ENCODE assay signal across 8 cellular contexts in genomic region chr1:235865565-235866206, GRCh38. TPM values are rescaled to one million over a fixed set of nuclear protein-coding genes. Genes with fewer than 3 reads are reported as not detected.
DNase-seq lines count a peak whose midpoint lies in the region; ATAC-seq, FAIRE-seq and TF ChIP-seq lines count a peak whose summit lies in the region.

No MANE protein-coding gene starts in this region.

- CTCF ChIA-PET in HepG2 (lab: Yijun Ruan, JAX; ENCODE audit: low intra/inter-chr PET ratio, low total read pairs) = interaction anchor here (2.6 kb wide), 1 partner anchor 106 kb away, joined by 19 read pairs; no protein-coding TSS in a partner anchor

- H3K4me1 Mint-ChIP-seq in activated naive CD8-positive, alpha-beta T cell treated with anti-CD3 and anti-CD28 coated beads, Interleukin-2, amount 10 ng/mL, durations not matched to agents 7 days and 5 days = peaks cover 50% of the 10 kb centered on the region

- no peaks in the 10 kb centered on the region for H3K9me3 Mint-ChIP-seq in activated naive CD8-positive, alpha-beta T cell treated with anti-CD3 and anti-CD28 coated beads, Interleukin-2, amount 10 ng/mL, durations not matched to agents 7 days and 5 days

- H2AFZ ChIP-seq in HepG2 (ENCODE audit: low read length) = peak overlapping the region; percentile 75

- DNase-seq in NCI-H524 treated with DMSO at 0.1 percent for 48 hours (lab: John Stamatoyannopoulos, UW) = peak; percentile 11
- DNase-seq in NCI-H524 (lab: John Stamatoyannopoulos, UW) = no peak
- no peak for DNase-seq in activated naive CD8-positive, alpha-beta T cell treated with anti-CD3 and anti-CD28 coated beads, Interleukin-2, amount 10 ng/mL, durations not matched to agents 7 days and 5 days
- no peak for DNase-seq in HepG2 (ENCODE audit: low spot score)
- DNase-seq in tibial artery = no peak

- 2% methylated on average over 16 of the region's 16 CpGs for WGBS in HepG2 (ENCODE audit: low lambda C conversion rate)

- H4K20me1 ChIP-seq in HepG2 (ENCODE audit: insufficient read depth, low read length) = no peaks in the 10 kb centered on the region

- peaks cover 15% of the 10 kb centered on the region for H3K36me3 Mint-ChIP-seq in activated naive CD8-positive, alpha-beta T cell treated with anti-CD3 and anti-CD28 coated beads, Interleukin-2, amount 10 ng/mL, durations not matched to agents 7 days and 5 days

- no peak for TF ChIP-seq EP300 in HepG2 (IDR thresholded peaks at IDR 0.05; ENCODE audit: low read depth in 2 of 2, low read length in 2 of 2)
- no peak for TF ChIP-seq EP300 in HepG2 (CRISPR knock-in tag; IDR thresholded peaks at IDR 0.05; ENCODE audit: borderline replicate concordance)

- H3K27me3 ChIP-seq in HepG2 (ENCODE audit: control insufficient read depth in 1 of 2, insufficient read depth in 2 of 2, low read length in 2 of 2) (no peaks in the 10 kb centered on the region), tibial artery (no peaks in the 10 kb centered on the region)

- H3K4me3 ChIP-seq in HepG2 (replicated peaks in 1 of 3; ENCODE audit: insufficient read depth in 1 of 3, low read depth in 2 of 3, low read length in 3 of 3) = peak overlapping the region; percentile 62 to 83 (median 62)
- peak overlapping the region; percentile 83 to 100 for H3K4me3 ChIP-seq in tibial artery

- no peak for TF ChIP-seq RAD21 in HepG2 (CRISPR knock-in tag; IDR thresholded peaks at IDR 0.05)

- FAIRE-seq in HepG2 (lab: Jason Lieb, UNC) = no peak

- H3K79me2 ChIP-seq in HepG2 (ENCODE audit: insufficient read depth, low read length) = no peaks in the 10 kb centered on the region

- H3K27ac ChIP-seq in HepG2 (ENCODE audit: extremely low read length, insufficient read depth, low read length) = peak overlapping the region; percentile 54
- H3K27ac ChIP-seq in tibial artery = peak overlapping the region; percentile 95 to 99

- ATAC-seq in HG03342 (IDR thresholded peaks at IDR 0.05; ENCODE audit: unreplicated experiment) (peak; percentile 1), HepG2 (no peak), HG02610 (IDR thresholded peaks at IDR 0.05; ENCODE audit: unreplicated experiment) (no peak), GM18870 (IDR thresholded peaks at IDR 0.05; ENCODE audit: unreplicated experiment) (no peak)
- no peak for ATAC-seq in activated naive CD8-positive, alpha-beta T cell treated with anti-CD3 and anti-CD28 coated beads, Interleukin-2, amount 10 ng/mL, durations not matched to agents 7 days and 5 days (ENCODE audit: low read depth)

- H3K9ac ChIP-seq in HepG2 (ENCODE audit: insufficient read depth, low read depth, low read length) = peak overlapping the region; percentile 51

- peak overlapping the region; percentile 98 for H3K4me3 Mint-ChIP-seq in activated naive CD8-positive, alpha-beta T cell treated with anti-CD3 and anti-CD28 coated beads, Interleukin-2, amount 10 ng/mL, durations not matched to agents 7 days and 5 days

- POLR2A ChIA-PET in activated naive CD8-positive, alpha-beta T cell treated with anti-CD3 and anti-CD28 coated beads, Interleukin-2, amount 10 ng/mL, durations not matched to agents 7 days and 5 days (lab: Charles Lee) = interaction anchor here (0.6 to 4.5 kb wide), 17 partner anchors 11 to 133 kb away, joined by 3 to 60 read pairs (median 4); no protein-coding TSS in a partner anchor
- POLR2A ChIA-PET in HepG2 (lab: Yijun Ruan, JAX) = interaction anchor here (1.1 to 1.9 kb wide), 2 partner anchors 106 to 361 kb away, joined by 3 to 9 read pairs; no protein-coding TSS in a partner anchor

- TF ChIP-seq POLR2A in HepG2 (IDR thresholded peaks at IDR 0.05; ENCODE audit: insufficient read depth in 1 of 2, low read depth in 2 of 2, low read length in 2 of 2) = no peak

- H3K36me3 ChIP-seq in HepG2 (replicated peaks in 1 of 2; ENCODE audit: control insufficient read depth in 1 of 2, insufficient read depth in 2 of 2, low read length in 2 of 2) = no peaks in the 10 kb centered on the region
- no peaks in the 10 kb centered on the region for H3K36me3 ChIP-seq in tibial artery

- no peaks in the 10 kb centered on the region for H3K27me3 Mint-ChIP-seq in activated naive CD8-positive, alpha-beta T cell treated with anti-CD3 and anti-CD28 coated beads, Interleukin-2, amount 10 ng/mL, durations not matched to agents 7 days and 5 days

- H3K4me1 ChIP-seq in HepG2 (ENCODE audit: insufficient read depth, low read length) (peaks cover 23% of the 10 kb centered on the region), tibial artery (peaks cover 0 to 27% (median 16%) of the 10 kb centered on the region in 4 donors)

- H3K9me3 ChIP-seq in HepG2 (ENCODE audit: low read length) (no peaks in the 10 kb centered on the region), tibial artery (no peaks in the 10 kb centered on the region)

- TSS peak; percentile 66 for BruUV-seq in HepG2 (replicated peaks; lab: Mats Ljungman, UMichigan)

- H3K27ac Mint-ChIP-seq in activated naive CD8-positive, alpha-beta T cell treated with anti-CD3 and anti-CD28 coated beads, Interleukin-2, amount 10 ng/mL, durations not matched to agents 7 days and 5 days = peak overlapping the region; percentile 97

- TF ChIP-seq CTCF in HepG2 (CRISPR knock-in tag; IDR thresholded peaks at IDR 0.05) (no peak), tibial artery (IDR thresholded peaks at IDR 0.05) (no peak)

- in situ Hi-C loops in HepG2 (cut with HindIII; ENCODE audit: extremely low pct_ligation_motif_present, low pct_unique_long_range_greater_than_20kb) = loop anchor here (10.0 kb wide), 1 partner anchor 109 kb away; no protein-coding TSS in a partner anchor

- intact Hi-C loops in HepG2 (cut with micrococcal nuclease; ENCODE audit: unreplicated experiment) (loop anchor here (1.0 kb wide), 1 partner anchor 106 kb away; no protein-coding TSS in a partner anchor), tibial artery (cut with DNase I; ENCODE audit: low total_unique reads) (loop anchor here (5.0 kb wide), 1 partner anchor 52 kb away; no protein-coding TSS in a partner anchor)

- H3K4me2 ChIP-seq in HepG2 (ENCODE audit: low read depth, low read length) = peak overlapping the region; percentile 87

TF ChIP-seq in HepG2, 621 proteins besides CTCF, POLR2A, EP300 and RAD21:
- 0 out of 2 replicates have a peak, but pooled peaks have one; percentile 30 for TF ChIP-seq RORA (CRISPR knock-in tag; IDR thresholded peaks at IDR 0.05)
- TF ChIP-seq DNMT1 (CRISPR knock-in tag; IDR thresholded peaks at IDR 0.05) = no peak

RNA-seq across cellular contexts. Expression of gene LYST, which starts 1.0 kb away (rescaled TPM):
- total RNA-seq in activated naive CD8-positive, alpha-beta T cell treated with anti-CD3 and anti-CD28 coated beads, Interleukin-2, amount 10 ng/mL, durations not matched to agents 7 days and 5 days = 10 to 100 TPM; 52.8 to 61.2 TPM
- 2.5 and 2.7 TPM in 2 replicates for total RNA-seq in HepG2 (2016; rRNA removed; fragmentation: Illumina TruSeq; extraction: Trizol)
- 2.5 and 2.8 TPM in 2 replicates for total RNA-seq in HepG2 (2016; cell fraction: cytosol; rRNA removed; fragmentation: Illumina TruSeq; extraction: Trizol; ENCODE audit: low read depth)
- 2.8 and 3.0 TPM in 2 replicates for total RNA-seq in HepG2 (2016; cell fraction: insoluble cytoplasmic fraction; rRNA removed; fragmentation: Illumina TruSeq; extraction: Trizol)
- 1.3 and 1.6 TPM in 2 replicates for total RNA-seq in HepG2 (2016; cell fraction: membrane; rRNA removed; fragmentation: Illumina TruSeq; extraction: Trizol)
- total RNA-seq in HepG2 (2016; cell fraction: nucleus; rRNA removed; fragmentation: Illumina TruSeq; extraction: Trizol) = 5.8 and 6.4 TPM in 2 replicates
- polyA plus RNA-seq in HepG2 (2011; rRNA removed) = 0.91 and 1.3 TPM in 2 replicates
- polyA plus RNA-seq in HepG2 (2011; cell fraction: cytosol; rRNA removed) = 0.55 and 1.0 TPM in 2 replicates
- 1.5 and 1.6 TPM in 2 replicates for polyA plus RNA-seq in HepG2 (2011; cell fraction: nucleus; rRNA removed)
- polyA plus RNA-seq in HepG2 (2012) = 0.80 and 0.81 TPM in 2 replicates
- 2.1 and 2.9 TPM in 2 replicates for polyA plus RNA-seq in HepG2 (2016; cell fraction: cytosol; fragmentation: Illumina TruSeq; extraction: Trizol; ENCODE audit: low read depth)
- 2.1 and 2.2 TPM in 2 replicates for polyA plus RNA-seq in HepG2 (2016; cell fraction: insoluble cytoplasmic fraction; fragmentation: Illumina TruSeq; extraction: Trizol; ENCODE audit: low read depth)
- 1.7 and 1.8 TPM in 2 replicates for polyA plus RNA-seq in HepG2 (2016; cell fraction: membrane; fragmentation: Illumina TruSeq; extraction: Trizol; ENCODE audit: low read depth)
- polyA plus RNA-seq in HepG2 (2016; cell fraction: nucleus; fragmentation: Illumina TruSeq; extraction: Trizol; ENCODE audit: insufficient read depth, low read depth) = 3.3 and 5.1 TPM in 2 replicates
- 1.4 and 4.8 TPM in 2 replicates for polyA minus RNA-seq in HepG2 (2011; rRNA and poly(A)+ RNA removed; ENCODE audit: low replicate concordance)
- polyA minus RNA-seq in HepG2 (2011; cell fraction: cytosol; rRNA and poly(A)+ RNA removed) = 2.0 and 2.5 TPM in 2 replicates
- 7.7 and 8.7 TPM in 2 replicates for polyA minus RNA-seq in HepG2 (2011; cell fraction: nucleus; rRNA and poly(A)+ RNA removed)

Comparison
In these comparisons a context has a peak if more than half of its experiments do, and no peak if none do; other contexts are left out.
1. RNA of gene LYST, which starts 1.0 kb away (total RNA-seq): 52.8 to 61.2 TPM in activated naive CD8-positive, alpha-beta T cell treated with anti-CD3 and anti-CD28 coated beads, Interleukin-2, amount 10 ng/mL, durations not matched to agents 7 days and 5 days; 1.3 to 6.4 TPM in HepG2; every median in the first group is over 4 times any median in the second.